ENCODE assay signal across 1 cellular context in the genomic region with DNA sequence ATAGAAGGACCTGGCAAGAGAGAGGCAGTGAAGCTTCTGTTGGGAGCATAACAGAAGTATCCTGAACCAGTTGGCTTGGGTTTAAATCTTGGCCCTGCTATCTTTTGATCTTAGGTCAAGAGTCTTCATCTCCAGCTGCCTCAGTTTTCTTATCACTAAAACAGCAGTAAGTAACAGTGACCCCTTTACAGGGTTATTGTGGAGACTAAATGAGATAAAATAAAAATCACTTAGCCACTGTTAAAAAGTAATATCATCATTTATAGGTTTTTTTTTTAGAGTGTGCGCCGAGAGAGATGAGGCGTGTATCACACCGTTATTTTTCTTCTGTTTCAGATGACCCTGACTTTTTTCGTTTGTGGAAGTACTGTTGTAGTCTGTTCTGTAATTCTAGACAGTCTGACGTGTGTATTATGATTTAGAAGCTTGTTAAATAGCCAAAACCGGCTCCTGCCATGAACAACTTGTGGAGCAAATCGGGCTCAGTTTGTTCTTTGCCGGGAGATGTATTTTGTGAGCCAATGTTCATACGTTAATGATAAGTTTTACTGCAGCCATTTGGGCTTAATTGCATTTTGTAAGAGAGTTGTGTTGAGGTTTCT.
TF ChIP-seq lines count a peak whose summit lies in the region.

No MANE protein-coding gene starts in this region.

TF ChIP-seq in K562, 482 proteins besides CTCF, POLR2A, EP300 and RAD21 (continued from another document and continues in another):
- TF ChIP-seq CBFA2T2 (conservative IDR thresholded peaks at IDR 0.05) (peak; percentile 34; the same call in 1 of the 2 replicates), ZNF584 (CRISPR knock-in tag; IDR thresholded peaks at IDR 0.05; ENCODE audit: low read depth) (no peak), PCBP1 (IDR thresholded peaks at IDR 0.05; ENCODE audit: low read depth, low read length, poor library complexity, severe bottlenecking) (no peak), ZSCAN29 (IDR thresholded peaks at IDR 0.05) (no peak), ZEB2 (IDR thresholded peaks at IDR 0.05) (no peak), GATA2 (CRISPR knock-in tag; IDR thresholded peaks at IDR 0.05) (peak; percentile 64), TFAM (CRISPR knock-in tag; conservative IDR thresholded peaks at IDR 0.05) (no peak), ZNF347 (CRISPR knock-in tag; IDR thresholded peaks at IDR 0.05; ENCODE audit: low read depth) (no peak), CBFA2T3 (IDR thresholded peaks at IDR 0.05) (peak; percentile 70), KLF13 (tag; IDR thresholded peaks at IDR 0.05; ENCODE audit: borderline replicate concordance, low read depth) (no peak), PTTG1 (tag; IDR thresholded peaks at IDR 0.05; ENCODE audit: low read depth) (no peak), NR2C1 (IDR thresholded peaks at IDR 0.05) (peak; percentile 55; the same call in 1 of the 2 replicates), NR2C1 (tag; IDR thresholded peaks at IDR 0.05) (peak; percentile 58), ADNP (tag; IDR thresholded peaks at IDR 0.05) (0 out of 2 replicates have a peak, but pooled peaks have one; percentile 21), BACH1 (tag; IDR thresholded peaks at IDR 0.05) (peak; percentile 54; the same call in 1 of the 2 replicates), PTBP1 (IDR thresholded peaks at IDR 0.05; ENCODE audit: low read depth, low read length) (no peak), ZNF197 (CRISPR knock-in tag; IDR thresholded peaks at IDR 0.05; ENCODE audit: low read depth) (0 out of 2 replicates have a peak, but pooled peaks have one; percentile 11), ZC3H4 (CRISPR knock-in tag; IDR thresholded peaks at IDR 0.05; ENCODE audit: borderline replicate concordance) (no peak), RAD51 (IDR thresholded peaks at IDR 0.05; ENCODE audit: borderline replicate concordance, low read depth) (no peak), SMARCE1 (IDR thresholded peaks at IDR 0.05) (peak; percentile 15; the same call in 1 of the 2 replicates), ETV1 (tag; conservative IDR thresholded peaks at IDR 0.05; ENCODE audit: low read depth) (no peak), CCNT2 (IDR thresholded peaks at IDR 0.05; ENCODE audit: borderline replicate concordance, extremely low read depth, insufficient read length, low read depth, low read length) (no peak), ZNF311 (CRISPR knock-in tag; IDR thresholded peaks at IDR 0.05) (no peak), ZNF766 (CRISPR knock-in tag; conservative IDR thresholded peaks at IDR 0.05) (no peak), TCF3 (CRISPR knock-in tag; IDR thresholded peaks at IDR 0.05) (no peak), MEIS2 (IDR thresholded peaks at IDR 0.05; ENCODE audit: partially characterized antibody) (no peak), STAT5A (IDR thresholded peaks at IDR 0.05; ENCODE audit: borderline replicate concordance, low read length) (peak; percentile 23; the same call in 1 of the 2 replicates), FOXJ2 (tag; IDR thresholded peaks at IDR 0.05) (no peak), SRSF7 (optimal IDR thresholded peaks at IDR 0.05; ENCODE audit: low read depth, low read length) (no peak)
- TF ChIP-seq, protein P1, sequence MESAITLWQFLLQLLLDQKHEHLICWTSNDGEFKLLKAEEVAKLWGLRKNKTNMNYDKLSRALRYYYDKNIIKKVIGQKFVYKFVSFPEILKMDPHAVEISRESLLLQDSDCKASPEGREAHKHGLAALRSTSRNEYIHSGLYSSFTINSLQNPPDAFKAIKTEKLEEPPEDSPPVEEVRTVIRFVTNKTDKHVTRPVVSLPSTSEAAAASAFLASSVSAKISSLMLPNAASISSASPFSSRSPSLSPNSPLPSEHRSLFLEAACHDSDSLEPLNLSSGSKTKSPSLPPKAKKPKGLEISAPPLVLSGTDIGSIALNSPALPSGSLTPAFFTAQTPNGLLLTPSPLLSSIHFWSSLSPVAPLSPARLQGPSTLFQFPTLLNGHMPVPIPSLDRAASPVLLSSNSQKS (CRISPR knock-in tag; IDR thresholded peaks at IDR 0.05), result no peak
- TF ChIP-seq, protein P2, sequence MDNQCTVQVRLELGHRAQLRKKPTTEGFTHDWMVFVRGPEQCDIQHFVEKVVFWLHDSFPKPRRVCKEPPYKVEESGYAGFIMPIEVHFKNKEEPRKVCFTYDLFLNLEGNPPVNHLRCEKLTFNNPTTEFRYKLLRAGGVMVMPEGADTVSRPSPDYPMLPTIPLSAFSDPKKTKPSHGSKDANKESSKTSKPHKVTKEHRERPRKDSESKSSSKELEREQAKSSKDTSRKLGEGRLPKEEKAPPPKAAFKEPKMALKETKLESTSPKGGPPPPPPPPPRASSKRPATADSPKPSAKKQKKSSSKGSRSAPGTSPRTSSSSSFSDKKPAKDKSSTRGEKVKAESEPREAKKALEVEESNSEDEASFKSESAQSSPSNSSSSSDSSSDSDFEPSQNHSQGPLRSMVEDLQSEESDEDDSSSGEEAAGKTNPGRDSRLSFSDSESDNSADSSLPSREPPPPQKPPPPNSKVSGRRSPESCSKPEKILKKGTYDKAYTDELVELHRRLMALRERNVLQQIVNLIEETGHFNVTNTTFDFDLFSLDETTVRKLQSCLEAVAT (IDR thresholded peaks at IDR 0.05), result no peak
- TF ChIP-seq, protein P3, sequence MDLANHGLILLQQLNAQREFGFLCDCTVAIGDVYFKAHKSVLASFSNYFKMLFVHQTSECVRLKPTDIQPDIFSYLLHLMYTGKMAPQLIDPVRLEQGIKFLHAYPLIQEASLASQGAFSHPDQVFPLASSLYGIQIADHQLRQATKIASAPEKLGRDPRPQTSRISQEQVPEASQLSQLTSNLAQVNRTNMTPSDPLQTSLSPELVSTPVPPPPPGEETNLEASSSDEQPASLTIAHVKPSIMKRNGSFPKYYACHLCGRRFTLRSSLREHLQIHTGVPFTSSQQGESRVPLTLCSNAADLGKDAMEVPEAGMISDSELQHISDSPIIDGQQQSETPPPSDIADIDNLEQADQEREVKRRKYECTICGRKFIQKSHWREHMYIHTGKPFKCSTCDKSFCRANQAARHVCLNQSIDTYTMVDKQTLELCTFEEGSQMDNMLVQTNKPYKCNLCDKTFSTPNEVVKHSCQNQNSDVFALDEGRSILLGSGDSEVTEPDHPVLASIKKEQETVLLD (IDR thresholded peaks at IDR 0.05), result no peak
- TF ChIP-seq, protein P4, sequence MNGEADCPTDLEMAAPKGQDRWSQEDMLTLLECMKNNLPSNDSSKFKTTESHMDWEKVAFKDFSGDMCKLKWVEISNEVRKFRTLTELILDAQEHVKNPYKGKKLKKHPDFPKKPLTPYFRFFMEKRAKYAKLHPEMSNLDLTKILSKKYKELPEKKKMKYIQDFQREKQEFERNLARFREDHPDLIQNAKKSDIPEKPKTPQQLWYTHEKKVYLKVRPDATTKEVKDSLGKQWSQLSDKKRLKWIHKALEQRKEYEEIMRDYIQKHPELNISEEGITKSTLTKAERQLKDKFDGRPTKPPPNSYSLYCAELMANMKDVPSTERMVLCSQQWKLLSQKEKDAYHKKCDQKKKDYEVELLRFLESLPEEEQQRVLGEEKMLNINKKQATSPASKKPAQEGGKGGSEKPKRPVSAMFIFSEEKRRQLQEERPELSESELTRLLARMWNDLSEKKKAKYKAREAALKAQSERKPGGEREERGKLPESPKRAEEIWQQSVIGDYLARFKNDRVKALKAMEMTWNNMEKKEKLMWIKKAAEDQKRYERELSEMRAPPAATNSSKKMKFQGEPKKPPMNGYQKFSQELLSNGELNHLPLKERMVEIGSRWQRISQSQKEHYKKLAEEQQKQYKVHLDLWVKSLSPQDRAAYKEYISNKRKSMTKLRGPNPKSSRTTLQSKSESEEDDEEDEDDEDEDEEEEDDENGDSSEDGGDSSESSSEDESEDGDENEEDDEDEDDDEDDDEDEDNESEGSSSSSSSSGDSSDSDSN (IDR thresholded peaks at IDR 0.05; ENCODE audit: borderline replicate concordance in 1 of 2, low read depth in 2 of 2, low read length in 2 of 2), result no peak
- TF ChIP-seq, protein P5, sequence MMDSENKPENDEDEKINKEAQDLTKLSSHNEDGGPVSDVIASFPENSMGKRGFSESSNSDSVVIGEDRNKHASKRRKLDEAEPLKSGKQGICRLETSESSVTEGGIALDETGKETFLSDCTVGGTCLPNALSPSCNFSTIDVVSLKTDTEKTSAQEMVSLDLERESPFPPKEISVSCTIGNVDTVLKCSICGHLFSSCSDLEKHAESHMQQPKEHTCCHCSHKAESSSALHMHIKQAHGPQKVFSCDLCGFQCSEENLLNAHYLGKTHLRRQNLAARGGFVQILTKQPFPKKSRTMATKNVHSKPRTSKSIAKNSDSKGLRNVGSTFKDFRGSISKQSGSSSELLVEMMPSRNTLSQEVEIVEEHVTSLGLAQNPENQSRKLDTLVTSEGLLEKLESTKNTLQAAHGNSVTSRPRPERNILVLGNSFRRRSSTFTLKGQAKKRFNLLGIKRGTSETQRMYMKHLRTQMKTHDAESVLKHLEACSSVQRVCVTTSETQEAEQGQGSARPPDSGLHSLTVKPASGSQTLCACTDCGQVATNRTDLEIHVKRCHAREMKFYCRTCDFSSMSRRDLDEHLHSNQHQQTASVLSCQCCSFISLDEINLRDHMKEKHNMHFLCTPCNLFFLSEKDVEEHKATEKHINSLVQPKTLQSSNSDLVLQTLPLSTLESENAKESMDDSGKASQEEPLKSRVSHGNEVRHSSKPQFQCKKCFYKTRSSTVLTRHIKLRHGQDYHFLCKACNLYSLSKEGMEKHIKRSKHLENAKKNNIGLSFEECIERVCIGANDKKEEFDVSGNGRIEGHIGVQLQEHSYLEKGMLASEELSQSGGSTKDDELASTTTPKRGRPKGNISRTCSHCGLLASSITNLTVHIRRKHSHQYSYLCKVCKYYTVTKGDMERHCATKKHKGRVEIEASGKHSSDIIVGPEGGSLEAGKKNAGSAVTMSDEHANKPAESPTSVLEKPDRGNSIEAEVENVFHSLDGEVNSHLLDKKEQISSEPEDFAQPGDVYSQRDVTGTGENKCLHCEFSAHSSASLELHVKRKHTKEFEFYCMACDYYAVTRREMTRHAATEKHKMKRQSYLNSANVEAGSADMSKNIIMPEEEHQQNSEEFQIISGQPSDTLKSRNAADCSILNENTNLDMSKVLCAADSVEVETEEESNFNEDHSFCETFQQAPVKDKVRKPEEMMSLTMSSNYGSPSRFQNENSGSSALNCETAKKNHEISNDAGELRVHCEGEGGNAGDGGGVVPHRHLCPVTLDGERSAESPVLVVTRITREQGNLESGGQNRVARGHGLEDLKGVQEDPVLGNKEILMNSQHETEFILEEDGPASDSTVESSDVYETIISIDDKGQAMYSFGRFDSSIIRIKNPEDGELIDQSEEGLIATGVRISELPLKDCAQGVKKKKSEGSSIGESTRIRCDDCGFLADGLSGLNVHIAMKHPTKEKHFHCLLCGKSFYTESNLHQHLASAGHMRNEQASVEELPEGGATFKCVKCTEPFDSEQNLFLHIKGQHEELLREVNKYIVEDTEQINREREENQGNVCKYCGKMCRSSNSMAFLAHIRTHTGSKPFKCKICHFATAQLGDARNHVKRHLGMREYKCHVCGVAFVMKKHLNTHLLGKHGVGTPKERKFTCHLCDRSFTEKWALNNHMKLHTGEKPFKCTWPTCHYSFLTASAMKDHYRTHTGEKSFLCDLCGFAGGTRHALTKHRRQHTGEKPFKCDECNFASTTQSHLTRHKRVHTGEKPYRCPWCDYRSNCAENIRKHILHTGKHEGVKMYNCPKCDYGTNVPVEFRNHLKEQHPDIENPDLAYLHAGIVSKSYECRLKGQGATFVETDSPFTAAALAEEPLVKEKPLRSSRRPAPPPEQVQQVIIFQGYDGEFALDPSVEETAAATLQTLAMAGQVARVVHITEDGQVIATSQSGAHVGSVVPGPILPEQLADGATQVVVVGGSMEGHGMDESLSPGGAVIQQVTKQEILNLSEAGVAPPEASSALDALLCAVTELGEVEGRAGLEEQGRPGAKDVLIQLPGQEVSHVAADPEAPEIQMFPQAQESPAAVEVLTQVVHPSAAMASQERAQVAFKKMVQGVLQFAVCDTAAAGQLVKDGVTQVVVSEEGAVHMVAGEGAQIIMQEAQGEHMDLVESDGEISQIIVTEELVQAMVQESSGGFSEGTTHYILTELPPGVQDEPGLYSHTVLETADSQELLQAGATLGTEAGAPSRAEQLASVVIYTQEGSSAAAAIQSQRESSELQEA (IDR thresholded peaks at IDR 0.05; ENCODE audit: low read depth), result no peak
- TF ChIP-seq, protein P6, sequence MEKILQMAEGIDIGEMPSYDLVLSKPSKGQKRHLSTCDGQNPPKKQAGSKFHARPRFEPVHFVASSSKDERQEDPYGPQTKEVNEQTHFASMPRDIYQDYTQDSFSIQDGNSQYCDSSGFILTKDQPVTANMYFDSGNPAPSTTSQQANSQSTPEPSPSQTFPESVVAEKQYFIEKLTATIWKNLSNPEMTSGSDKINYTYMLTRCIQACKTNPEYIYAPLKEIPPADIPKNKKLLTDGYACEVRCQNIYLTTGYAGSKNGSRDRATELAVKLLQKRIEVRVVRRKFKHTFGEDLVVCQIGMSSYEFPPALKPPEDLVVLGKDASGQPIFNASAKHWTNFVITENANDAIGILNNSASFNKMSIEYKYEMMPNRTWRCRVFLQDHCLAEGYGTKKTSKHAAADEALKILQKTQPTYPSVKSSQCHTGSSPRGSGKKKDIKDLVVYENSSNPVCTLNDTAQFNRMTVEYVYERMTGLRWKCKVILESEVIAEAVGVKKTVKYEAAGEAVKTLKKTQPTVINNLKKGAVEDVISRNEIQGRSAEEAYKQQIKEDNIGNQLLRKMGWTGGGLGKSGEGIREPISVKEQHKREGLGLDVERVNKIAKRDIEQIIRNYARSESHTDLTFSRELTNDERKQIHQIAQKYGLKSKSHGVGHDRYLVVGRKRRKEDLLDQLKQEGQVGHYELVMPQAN (IDR thresholded peaks at IDR 0.05; ENCODE audit: borderline replicate concordance), result 0 out of 2 replicates have a peak, but pooled peaks have one; percentile 12
- TF ChIP-seq, protein P7, sequence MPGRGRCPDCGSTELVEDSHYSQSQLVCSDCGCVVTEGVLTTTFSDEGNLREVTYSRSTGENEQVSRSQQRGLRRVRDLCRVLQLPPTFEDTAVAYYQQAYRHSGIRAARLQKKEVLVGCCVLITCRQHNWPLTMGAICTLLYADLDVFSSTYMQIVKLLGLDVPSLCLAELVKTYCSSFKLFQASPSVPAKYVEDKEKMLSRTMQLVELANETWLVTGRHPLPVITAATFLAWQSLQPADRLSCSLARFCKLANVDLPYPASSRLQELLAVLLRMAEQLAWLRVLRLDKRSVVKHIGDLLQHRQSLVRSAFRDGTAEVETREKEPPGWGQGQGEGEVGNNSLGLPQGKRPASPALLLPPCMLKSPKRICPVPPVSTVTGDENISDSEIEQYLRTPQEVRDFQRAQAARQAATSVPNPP (IDR thresholded peaks at IDR 0.05; ENCODE audit: borderline replicate concordance, insufficient read depth, insufficient read length), result no peak
- TF ChIP-seq, protein P8, sequence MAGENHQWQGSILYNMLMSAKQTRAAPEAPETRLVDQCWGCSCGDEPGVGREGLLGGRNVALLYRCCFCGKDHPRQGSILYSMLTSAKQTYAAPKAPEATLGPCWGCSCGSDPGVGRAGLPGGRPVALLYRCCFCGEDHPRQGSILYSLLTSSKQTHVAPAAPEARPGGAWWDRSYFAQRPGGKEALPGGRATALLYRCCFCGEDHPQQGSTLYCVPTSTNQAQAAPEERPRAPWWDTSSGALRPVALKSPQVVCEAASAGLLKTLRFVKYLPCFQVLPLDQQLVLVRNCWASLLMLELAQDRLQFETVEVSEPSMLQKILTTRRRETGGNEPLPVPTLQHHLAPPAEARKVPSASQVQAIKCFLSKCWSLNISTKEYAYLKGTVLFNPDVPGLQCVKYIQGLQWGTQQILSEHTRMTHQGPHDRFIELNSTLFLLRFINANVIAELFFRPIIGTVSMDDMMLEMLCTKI (IDR thresholded peaks at IDR 0.05; ENCODE audit: partially characterized antibody), result no peak
- TF ChIP-seq, protein P9, sequence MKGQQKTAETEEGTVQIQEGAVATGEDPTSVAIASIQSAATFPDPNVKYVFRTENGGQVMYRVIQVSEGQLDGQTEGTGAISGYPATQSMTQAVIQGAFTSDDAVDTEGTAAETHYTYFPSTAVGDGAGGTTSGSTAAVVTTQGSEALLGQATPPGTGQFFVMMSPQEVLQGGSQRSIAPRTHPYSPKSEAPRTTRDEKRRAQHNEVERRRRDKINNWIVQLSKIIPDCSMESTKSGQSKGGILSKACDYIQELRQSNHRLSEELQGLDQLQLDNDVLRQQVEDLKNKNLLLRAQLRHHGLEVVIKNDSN (CRISPR knock-in tag; IDR thresholded peaks at IDR 0.05), result no peak
